ENCODE assay signal across 8 cellular contexts in the genomic region with DNA sequence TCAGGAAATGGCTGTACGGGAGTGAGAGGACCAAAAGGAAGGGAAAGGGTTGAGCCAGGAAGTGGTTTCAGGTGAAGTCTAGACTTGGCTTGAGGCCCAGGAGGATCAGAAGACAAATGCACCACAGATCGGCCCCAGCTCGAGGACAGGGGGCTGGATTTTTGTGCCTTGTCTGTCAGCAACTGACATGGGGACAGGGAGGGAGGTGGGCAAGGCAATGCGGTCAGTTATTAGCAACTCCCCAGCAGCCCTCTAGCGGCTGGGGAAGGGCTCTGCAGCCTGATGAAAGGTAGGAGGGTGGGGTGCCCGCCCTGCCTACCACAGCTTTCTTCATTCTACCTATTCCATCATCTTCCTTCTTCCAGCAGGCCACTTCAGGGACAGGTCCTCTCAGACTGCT. TPM values are rescaled to one million over a fixed set of nuclear protein-coding genes. Genes with fewer than 3 reads are reported as not detected.
DNase-seq lines count a peak whose midpoint lies in the region; ATAC-seq, FAIRE-seq and TF ChIP-seq lines count a peak whose summit lies in the region.

No MANE protein-coding gene starts in this region.

- peak; percentile 53 for ATAC-seq in GM18505 (IDR thresholded peaks at IDR 0.05; ENCODE audit: unreplicated experiment)
- ATAC-seq in HG02970 (IDR thresholded peaks at IDR 0.05; ENCODE audit: low FRiP score, unreplicated experiment): peak; percentile 71

- H3K23me2 ChIP-seq in H1 (ENCODE audit: low read depth, low read length): no peaks in the 10 kb centered on the region; the same call in 1 of the 2 replicates

- no peaks in the 10 kb centered on the region for H3K79me1 ChIP-seq in H1 (ENCODE audit: low read depth, low read length)

- peaks cover 0 to 2% (median 0%) of the 10 kb centered on the region in 8 donors for H3K9me3 Mint-ChIP-seq in CD4-positive, alpha-beta memory T cell
- peaks cover 5% of the 10 kb centered on the region for H3K9me3 Mint-ChIP-seq in nephron progenitor cell

- H3K36me3 ChIP-seq in CD4-positive, alpha-beta memory T cell (ENCODE audit: insufficient read depth, low read length): no peaks in the 10 kb centered on the region
- H3K36me3 ChIP-seq in PC-9 (ENCODE audit: low read depth) (no peaks in the 10 kb centered on the region), H1 (ENCODE audit: control insufficient read depth in 2 of 4, insufficient read depth in 4 of 4, low read length in 3 of 4) (no peaks in the 10 kb centered on the region), uterus (no peaks in the 10 kb centered on the region)

- no peaks in the 10 kb centered on the region for H3K9me2 ChIP-seq in PC-9 (ENCODE audit: insufficient read depth)

- 49% methylated on average over 6 of the region's 6 CpGs; no CpG with 5 or more reads in 1 of the 2 experiments for WGBS in H1 (ENCODE audit: extremely low coverage in 1 of 2, insufficient coverage in 1 of 2, insufficient read length in 1 of 2, insufficient replicate concordance in 2 of 2, low coverage in 1 of 2, low lambda C conversion rate in 2 of 2, missing lambda C conversion rate in 1 of 2), 2 experiments

- H3K4me2 ChIP-seq in PC-9 (no peak overlapping the region), H1 (ENCODE audit: insufficient read depth in 1 of 2, low read depth in 2 of 2, low read length in 2 of 2) (no peak overlapping the region)

- peaks cover 1 to 3% of the 10 kb centered on the region in 2 donors for H3K27me3 Mint-ChIP-seq in CD4-positive, alpha-beta memory T cell
- peaks cover 7% of the 10 kb centered on the region for H3K27me3 Mint-ChIP-seq in nephron progenitor cell (ENCODE audit: low read depth, poor library complexity)

- H3F3A ChIP-seq in PC-9 (ENCODE audit: insufficient read depth, low read depth): no peaks in the 10 kb centered on the region

- peak overlapping the region; percentile 88; the same call in 1 of the 2 replicates for H2BK15ac ChIP-seq in H1 (ENCODE audit: low read length)

- TF ChIP-seq CTCF in PC-9 (conservative IDR thresholded peaks at IDR 0.05) (peak; percentile 58), H1 (IDR thresholded peaks at IDR 0.05; ENCODE audit: control extremely low read depth in 1 of 3, insufficient read depth in 1 of 3, low read depth in 1 of 3, low read length in 3 of 3) (peak; percentile 74 to 93 (median 90)), nephron progenitor cell (IDR thresholded peaks at IDR 0.05) (peak; percentile 59), uterus (IDR thresholded peaks at IDR 0.05) (peak in 2 of 4 experiments; percentile 18 to 28)

- peak overlapping the region in 3 of 8 donors; percentile 53 to 64 (median 62) for H3K4me3 Mint-ChIP-seq in CD4-positive, alpha-beta memory T cell
- no peak overlapping the region for H3K4me3 Mint-ChIP-seq in nephron progenitor cell

- peaks cover 4 to 17% (median 5%) of the 10 kb centered on the region in 4 donors for H3K4me1 Mint-ChIP-seq in CD4-positive, alpha-beta memory T cell
- peaks cover 9% of the 10 kb centered on the region for H3K4me1 Mint-ChIP-seq in nephron progenitor cell

- H2BK5ac ChIP-seq in H1 (ENCODE audit: low read depth, low read length): peak overlapping the region; percentile 25; the same call in 1 of the 2 replicates

- no peak overlapping the region for H3K4me3 ChIP-seq in CD4-positive, alpha-beta memory T cell (ENCODE audit: low read length in 2 of 2)
- no peak overlapping the region for H3K4me3 ChIP-seq in PC-9
- H3K4me3 ChIP-seq in H1 (ENCODE audit: extremely low read depth in 1 of 4, insufficient read depth in 2 of 4, low read depth in 3 of 4, low read length in 4 of 4): no peak overlapping the region
- no peak overlapping the region for H3K4me3 ChIP-seq in uterus

- no peak overlapping the region for H3K14ac ChIP-seq in H1 (ENCODE audit: insufficient read length)

- peaks cover 8% of the 10 kb centered on the region for H3K4me1 ChIP-seq in CD4-positive, alpha-beta memory T cell (ENCODE audit: insufficient read depth, low read length)
- peaks cover 7% of the 10 kb centered on the region for H3K4me1 ChIP-seq in PC-9 (replicated peaks; ENCODE audit: insufficient read depth)
- H3K4me1 ChIP-seq in H1 (replicated peaks in 1 of 4; ENCODE audit: control insufficient read depth in 3 of 4, insufficient read depth in 4 of 4, low read length in 3 of 4): no peaks in the 10 kb centered on the region
- H3K4me1 ChIP-seq in uterus: no peaks in the 10 kb centered on the region

- H3K27ac ChIP-seq in CD4-positive, alpha-beta memory T cell (ENCODE audit: low read depth, low read length): no peak overlapping the region
- H3K27ac ChIP-seq in PC-9 (no peak overlapping the region), H1 (ENCODE audit: low read depth, low read length) (no peak overlapping the region), uterus (no peak overlapping the region)

- H2BK120ac ChIP-seq in H1 (replicated peaks; ENCODE audit: low read depth, low read length): peak overlapping the region; percentile 75

- POLR2A ChIA-PET in CD4-positive, alpha-beta memory T cell (lab: Charles Lee; ENCODE audit: partially characterized antibody): interaction anchor here (1.0 kb wide), 1 partner anchor 189 kb away, joined by 3 read pairs; no protein-coding TSS in a partner anchor
- POLR2A ChIA-PET in PC-9 (lab: Charles Lee; ENCODE audit: unreplicated experiment) (interaction anchor here (0.5 kb wide), 1 partner anchor 177 kb away, joined by 3 read pairs; no protein-coding TSS in a partner anchor), H1 (lab: Charles Lee; ENCODE audit: partially characterized antibody) (interaction anchor here (0.7 to 2.0 kb wide), 2 partner anchors 176 to 192 kb away, joined by 3 to 7 read pairs; partner anchors contain the start of gene KLF7)

- H3K79me2 ChIP-seq in PC-9 (ENCODE audit: low read depth): no peaks in the 10 kb centered on the region
- no peaks in the 10 kb centered on the region for H3K79me2 ChIP-seq in H1 (ENCODE audit: control insufficient read depth in 1 of 2, insufficient read depth in 2 of 2, low read length in 2 of 2)

- no peak overlapping the region for H3K56ac ChIP-seq in H1 (replicated peaks; ENCODE audit: insufficient read length, low read depth, low read length)

- H4K20me1 ChIP-seq in PC-9 (ENCODE audit: insufficient read depth): no peaks in the 10 kb centered on the region
- H4K20me1 ChIP-seq in H1 (replicated peaks in 1 of 2; ENCODE audit: control insufficient read depth in 1 of 2, insufficient read depth in 2 of 2, low read length in 2 of 2): no peaks in the 10 kb centered on the region

- H3K27ac Mint-ChIP-seq in CD4-positive, alpha-beta memory T cell: peak overlapping the region in 4 of 7 donors; percentile 57 to 84 (median 61)
- no peak overlapping the region for H3K27ac Mint-ChIP-seq in nephron progenitor cell

- H3K9me3 ChIP-seq in CD4-positive, alpha-beta memory T cell (ENCODE audit: control insufficient read depth in 1 of 2, low read length in 2 of 2): no peaks in the 10 kb centered on the region
- no peaks in the 10 kb centered on the region for H3K9me3 ChIP-seq in PC-9 (ENCODE audit: insufficient read depth, low read depth)
- H3K9me3 ChIP-seq in H1 (ENCODE audit: insufficient read depth in 2 of 2, low read depth in 1 of 2, low read length in 1 of 2): no peaks in the 10 kb centered on the region
- no peaks in the 10 kb centered on the region for H3K9me3 ChIP-seq in uterus

- no peak overlapping the region for H2AK5ac ChIP-seq in H1 (ENCODE audit: low read depth, low read length)

- H4K5ac ChIP-seq in H1 (ENCODE audit: insufficient read length, low read depth, low read length): peak overlapping the region; percentile 44

- BruUV-seq in PC-9 (replicated peaks; lab: Mats Ljungman, UMichigan): no TSS peak

- TF ChIP-seq POLR2A in GM18505 (IDR thresholded peaks at IDR 0.05; ENCODE audit: borderline replicate concordance, extremely low read depth, insufficient read depth, insufficient read length): no peak
- TF ChIP-seq POLR2A in H1 (IDR thresholded peaks at IDR 0.05; ENCODE audit: control extremely low read depth in 1 of 2, low read depth in 2 of 2, low read length in 2 of 2): no peak
- no peak for TF ChIP-seq POLR2A in uterus (IDR thresholded peaks at IDR 0.05)

- peak overlapping the region; percentile 27; the same call in 1 of the 2 replicates for H3K18ac ChIP-seq in H1 (ENCODE audit: extremely low read depth, low read length)

- no peak overlapping the region for H3K9ac ChIP-seq in H1 (replicated peaks in 1 of 4; ENCODE audit: extremely low read depth in 1 of 4, low read depth in 3 of 4, low read length in 3 of 4)

- peak overlapping the region; percentile 35; the same call in 1 of the 2 replicates for H4K8ac ChIP-seq in H1 (ENCODE audit: extremely low read depth, insufficient read depth, low read length)

- no peak overlapping the region for H3K4ac ChIP-seq in H1 (replicated peaks; ENCODE audit: insufficient read length, low read depth, low read length)

- TF ChIP-seq EP300 in H1 (IDR thresholded peaks at IDR 0.05; ENCODE audit: borderline replicate concordance in 1 of 2, low read depth in 2 of 2, low read length in 2 of 2): no peak

- intact Hi-C loops in CD4-positive, alpha-beta memory T cell (cut with micrococcal nuclease): loop anchor here (10.0 kb wide), 2 partner anchors 345 to 1085 kb away; no protein-coding TSS in a partner anchor
- intact Hi-C loops in PC-9 (cut with micrococcal nuclease; ENCODE audit: unreplicated experiment): loop anchor here (10.0 kb wide), 2 partner anchors 735 to 1085 kb away; no protein-coding TSS in a partner anchor
- intact Hi-C loops in uterus (cut with DNase I; ENCODE audit: low total_unique reads): loop anchor here (10.0 kb wide), 1 partner anchor 485 kb away; no protein-coding TSS in a partner anchor

- no peaks in the 10 kb centered on the region for H3K36me3 Mint-ChIP-seq in CD4-positive, alpha-beta memory T cell
- no peaks in the 10 kb centered on the region for H3K36me3 Mint-ChIP-seq in nephron progenitor cell (ENCODE audit: low read depth)

- H2BK20ac ChIP-seq in H1 (ENCODE audit: low read length): peak overlapping the region; percentile 86

- FAIRE-seq in H1 (lab: Jason Lieb, UNC): peak; percentile 74

- H2BK12ac ChIP-seq in H1 (ENCODE audit: low read depth, low read length): peak overlapping the region; percentile 80; the same call in 1 of the 2 replicates

- TF ChIP-seq RAD21 in H1 (IDR thresholded peaks at IDR 0.05 in 1 of 2, conservative IDR thresholded peaks at IDR 0.05 in 1 of 2; ENCODE audit: low read depth in 2 of 2, low read length in 2 of 2): peak; percentile 68 to 79

- H3K23ac ChIP-seq in H1 (ENCODE audit: insufficient read length): no peak overlapping the region

- CTCF ChIA-PET in CD4-positive, alpha-beta memory T cell (lab: Charles Lee; ENCODE audit: partially characterized antibody): no interaction called here
- CTCF ChIA-PET in PC-9 (lab: Charles Lee): no interaction called here
- CTCF ChIA-PET in H1 (lab: Charles Lee; ENCODE audit: partially characterized antibody): interaction anchor here (0.6 to 5.1 kb wide), 30 partner anchors 8 to 975 kb away, joined by 3 to 38 read pairs (median 3); no protein-coding TSS in a partner anchor

- H3K27me3 ChIP-seq in CD4-positive, alpha-beta memory T cell (ENCODE audit: insufficient read depth, low read length): no peaks in the 10 kb centered on the region
- H3K27me3 ChIP-seq in PC-9 (ENCODE audit: insufficient read depth, low read depth) (no peaks in the 10 kb centered on the region), H1 (replicated peaks in 1 of 4; ENCODE audit: control insufficient read depth in 3 of 4, extremely low read depth in 1 of 4, insufficient read depth in 3 of 4, low read length in 3 of 4) (no peaks in the 10 kb centered on the region), uterus (no peaks in the 10 kb centered on the region)

- peak overlapping the region; percentile 63 for H4K91ac ChIP-seq in H1 (replicated peaks; ENCODE audit: insufficient read length, low read length)

- H2AFZ ChIP-seq in PC-9 (no peak overlapping the region), H1 (ENCODE audit: low read length) (peak overlapping the region; percentile 85)

- no peak for DNase-seq in CD4-positive, alpha-beta memory T cell
- DNase-seq in PC-9 (peak in 1 of 2 experiments; percentile 9), H1 (ENCODE audit: low read depth in 1 of 2, low spot score in 2 of 2) (peak; percentile 29 to 61), nephron progenitor cell (peak; percentile 9), COLO829 (ENCODE audit: low spot score) (no peak), uterus (no peak)

RNA-seq across cellular contexts. Expression of gene CPO, which starts 50.0 kb away (rescaled TPM):
- total RNA-seq in CD4-positive, alpha-beta memory T cell: not detected
- not detected for polyA plus RNA-seq in CD4-positive, alpha-beta memory T cell
- not detected in 2 replicates for total RNA-seq in PC-9 (2021)
- total RNA-seq in H1 (2021; fragmentation: NEBNext Ultra II Directional; extraction: Animal tissue kit (Norgen Biotek cat#: 25700)): 1.3 and 1.9 TPM in 2 replicates
- polyA plus RNA-seq in H1 (2011; rRNA removed): 0.50 and 1.3 TPM in 2 replicates
- 1.1 TPM for polyA plus RNA-seq in H1 (2011; cell fraction: cytosol; rRNA removed)
- polyA plus RNA-seq in H1 (2011; cell fraction: nucleus; rRNA removed): 1.4 TPM
- polyA plus RNA-seq in H1 (2012, experiment 1 of 2): 0.79 to 1.4 TPM (median 1.1 TPM) in 4 replicates
- 0.14 TPM for polyA plus RNA-seq in H1 (2012, experiment 2 of 2)
- 0.51 TPM for polyA plus RNA-seq in H1 (2013, experiment 1 of 2)
- polyA plus RNA-seq in H1 (2013, experiment 2 of 2): 0.50 TPM
- polyA minus RNA-seq in H1 (2011; rRNA and poly(A)+ RNA removed): 1.3 and 1.5 TPM in 2 replicates
- polyA minus RNA-seq in H1 (2011; cell fraction: cytosol; rRNA and poly(A)+ RNA removed): not detected
- 0.90 TPM for polyA minus RNA-seq in H1 (2011; cell fraction: nucleus; rRNA and poly(A)+ RNA removed)
- total RNA-seq in uterus: under 1 TPM in 1 of 4 donors, not detected in 3; 0.90 TPM

Comparison
In these comparisons a context has a peak if more than half of its experiments do, and no peak if none do; other contexts are left out.
1. DNase-seq: peak in H1 (2 of 2) and nephron progenitor cell (single experiment); none in CD4-positive, alpha-beta memory T cell (0 of 5), COLO829 (single experiment) and uterus (0 of 2).